In the genomic region with DNA sequence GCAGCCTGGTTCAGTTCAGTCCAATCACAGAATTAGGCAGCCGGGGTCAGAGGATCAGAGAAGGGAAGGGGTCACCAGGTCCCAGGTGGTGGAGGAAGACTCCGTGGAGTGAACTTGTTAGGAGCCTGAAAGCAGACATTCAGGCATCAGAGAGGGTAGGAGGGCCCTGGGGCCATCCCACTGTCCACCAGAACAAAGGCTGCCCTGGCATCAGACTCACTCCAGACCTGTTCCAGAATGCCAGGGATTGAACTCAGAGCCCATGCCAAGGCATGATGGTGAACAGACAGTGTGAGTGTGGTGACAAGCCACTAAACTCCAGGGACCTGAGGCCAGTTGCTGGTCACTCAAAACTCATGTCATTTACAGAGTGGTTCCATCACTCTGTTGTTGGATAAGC, we compare ENCODE assay signal across 25 cellular contexts.
DNase-seq lines count a peak whose midpoint lies in the region; ATAC-seq lines count a peak whose summit lies in the region.
"Had no signal": no experiment of that assay in that cellular context is flagged by ENCODE, and none has a peak within 500 bp of the region (broad histone marks: within the 10 kb centered on the region; RNA-seq: fewer than 3 reads in every experiment).

No MANE protein-coding gene starts in this region.

- DNase-seq in activated effector memory CD4-positive, alpha-beta T cell treated with anti-CD3 and anti-CD28 coated beads, Interleukin-2, amount 50 U/mL, for 16 hours = peak; percentile 52
- no peak for DNase-seq in activated effector memory CD4-positive, alpha-beta T cell treated with Interleukin-2 at 50 U/mL for 16 hours
- DNase-seq in D341Med (ENCODE audit: low spot score) = peak; percentile 20
- DNase-seq: 8988T; ACHN; AML-193; BE2C; C1 segment of cervical spinal cord; Caco-2; Calu3; CD4-positive, alpha-beta memory T cell; CD4-positive, alpha-beta T cell; CD4-positive, CD25-positive, alpha-beta regulatory T cell; CD8-positive, alpha-beta memory T cell; CD8-positive, alpha-beta T cell; COR-L47; DMS 273 treated with DMSO at 0.1 percent for 48 hours; DMS153; DMS53; DMS79; DMS79 treated with DMSO at 0.1 percent for 48 hours; DND-41; EL had no signal

- ATAC-seq in HG02870 (IDR thresholded peaks at IDR 0.05; ENCODE audit: unreplicated experiment) = no peak
- ATAC-seq: A549; CD8-positive, alpha-beta T cell had no signal
